ENCODE assay signal across 14 cellular contexts in genomic region chr12:24177889-24178288, GRCh38.
DNase-seq lines count a peak whose midpoint lies in the region; ATAC-seq, FAIRE-seq and TF ChIP-seq lines count a peak whose summit lies in the region.
"Had no signal": no experiment of that assay in that cellular context is flagged by ENCODE, and none has a peak within 500 bp of the region (broad histone marks: within the 10 kb centered on the region; RNA-seq: fewer than 3 reads in every experiment).

No MANE protein-coding gene starts in this region.

- CTCF ChIA-PET in H1 (lab: Charles Lee; ENCODE audit: partially characterized antibody) = interaction anchor here (0.6 to 0.7 kb wide), 2 partner anchors 12 to 421 kb away, joined by 3 read pairs; no protein-coding TSS in a partner anchor

- no peaks in the 10 kb centered on the region for H4K20me1 ChIP-seq in H1 (replicated peaks in 1 of 2; ENCODE audit: control insufficient read depth in 1 of 2, insufficient read depth in 2 of 2, low read length in 2 of 2)

- TF ChIP-seq EP300 in H1 (IDR thresholded peaks at IDR 0.05; ENCODE audit: borderline replicate concordance in 1 of 2, low read depth in 2 of 2, low read length in 2 of 2) = no peak

- no peaks in the 10 kb centered on the region for H3K79me1 ChIP-seq in H1 (ENCODE audit: low read depth, low read length)

- no peak overlapping the region for H4K5ac ChIP-seq in H1 (ENCODE audit: insufficient read length, low read depth, low read length)

- DNase-seq in H1 (ENCODE audit: low read depth in 1 of 2, low spot score in 2 of 2) (no peak), esophagus squamous epithelium (lab: John Stamatoyannopoulos, UW) (no peak), RPMI8226 (no peak), AML-193 (lab: John Stamatoyannopoulos, UW) (no peak)
- DNase-seq in activated naive CD4-positive, alpha-beta T cell (lab: John Stamatoyannopoulos, UW) = no peak
- DNase-seq: activated CD4-positive, alpha-beta T cell treated with anti-CD3 and anti-CD28 coated beads for 36 hours; activated naive CD4-positive, alpha-beta T cell treated with anti-CD3 and anti-CD28 coated beads for 36 hours; COR-L47; kidney glomerular epithelial cell; Right ventricle myocardium superior; stimulated activated naive B cell treated with anti-CD40 and anti-IgM and Interleukin-4, amounts not matched to agents 10 μg/mL and 1 μg/mL and 100 μg/mL, for 72 hours had no signal

- H3K27ac ChIP-seq in H1 (ENCODE audit: low read depth, low read length) (no peak overlapping the region), esophagus squamous epithelium (no peak overlapping the region)

- no peak overlapping the region for H2BK12ac ChIP-seq in H1 (ENCODE audit: low read depth, low read length)

- H3K79me2 ChIP-seq in H1 (ENCODE audit: control insufficient read depth in 1 of 2, insufficient read depth in 2 of 2, low read length in 2 of 2) = no peaks in the 10 kb centered on the region

- H3K27me3 ChIP-seq in H1 (replicated peaks in 1 of 4; ENCODE audit: control insufficient read depth in 3 of 4, extremely low read depth in 1 of 4, insufficient read depth in 3 of 4, low read length in 3 of 4) (no peaks in the 10 kb centered on the region), esophagus squamous epithelium (no peaks in the 10 kb centered on the region)

- no peak overlapping the region for H4K91ac ChIP-seq in H1 (replicated peaks; ENCODE audit: insufficient read length, low read length)

- no peak overlapping the region for H2BK20ac ChIP-seq in H1 (ENCODE audit: low read length)

- H3K9me3 ChIP-seq in H1 (ENCODE audit: insufficient read depth in 2 of 2, low read depth in 1 of 2, low read length in 1 of 2) (no peaks in the 10 kb centered on the region), esophagus squamous epithelium (no peaks in the 10 kb centered on the region)

- no peak for TF ChIP-seq RAD21 in H1 (IDR thresholded peaks at IDR 0.05 in 1 of 2, conservative IDR thresholded peaks at IDR 0.05 in 1 of 2; ENCODE audit: low read depth in 2 of 2, low read length in 2 of 2)

- H3K36me3 ChIP-seq in H1 (ENCODE audit: control insufficient read depth in 2 of 4, insufficient read depth in 4 of 4, low read length in 3 of 4) = no peaks in the 10 kb centered on the region
- H3K36me3 ChIP-seq in esophagus squamous epithelium = no peaks in the 10 kb centered on the region

- no peak for TF ChIP-seq POLR2A in H1 (IDR thresholded peaks at IDR 0.05; ENCODE audit: control extremely low read depth in 1 of 2, low read depth in 2 of 2, low read length in 2 of 2)
- TF ChIP-seq POLR2A in esophagus squamous epithelium (IDR thresholded peaks at IDR 0.05) = no peak

- peak; percentile 83 for ATAC-seq in GM19025 (IDR thresholded peaks at IDR 0.05; ENCODE audit: low read depth, unreplicated experiment)
- ATAC-seq in GM21737 (IDR thresholded peaks at IDR 0.05; ENCODE audit: unreplicated experiment) = peak; percentile 68
- peak; percentile 79 for ATAC-seq in HG03139 (IDR thresholded peaks at IDR 0.05; ENCODE audit: unreplicated experiment)
- ATAC-seq: activated CD4-positive, alpha-beta T cell treated with anti-CD3 and anti-CD28 coated beads for 36 hours had no signal

- peak; percentile 39 for FAIRE-seq in H1 (lab: Jason Lieb, UNC)

- intact Hi-C loops in esophagus squamous epithelium (cut with DNase I) = no loop called here

- H2AFZ ChIP-seq in H1 (ENCODE audit: low read length) = no peak overlapping the region

- H3K23ac ChIP-seq in H1 (ENCODE audit: insufficient read length) = no peak overlapping the region

- WGBS in H1 (ENCODE audit: extremely low coverage in 1 of 2, insufficient coverage in 1 of 2, insufficient read length in 1 of 2, insufficient replicate concordance in 2 of 2, low coverage in 1 of 2, low lambda C conversion rate in 2 of 2, missing lambda C conversion rate in 1 of 2), 2 experiments = 93% methylated on average over 1 of the region's 1 CpG; no CpG with 5 or more reads in 1 of the 2 experiments
- 67 to 100% methylated on average over 1 of the region's 1 CpG for WGBS in esophagus squamous epithelium, 2 donors

- H2BK120ac ChIP-seq in H1 (replicated peaks; ENCODE audit: low read depth, low read length) = no peak overlapping the region

- H2AK5ac ChIP-seq in H1 (ENCODE audit: low read depth, low read length) = no peak overlapping the region

- no peak overlapping the region for H3K14ac ChIP-seq in H1 (ENCODE audit: insufficient read length)

- no peaks in the 10 kb centered on the region for H3K23me2 ChIP-seq in H1 (ENCODE audit: low read depth, low read length)

- H3K4ac ChIP-seq in H1 (replicated peaks; ENCODE audit: insufficient read length, low read depth, low read length) = no peak overlapping the region

- no peak overlapping the region for H2BK15ac ChIP-seq in H1 (ENCODE audit: low read length)

- no peak overlapping the region for H3K56ac ChIP-seq in H1 (replicated peaks; ENCODE audit: insufficient read length, low read depth, low read length)

- H2BK5ac ChIP-seq in H1 (ENCODE audit: low read depth, low read length) = no peak overlapping the region

- no peak overlapping the region for H3K18ac ChIP-seq in H1 (ENCODE audit: extremely low read depth, low read length)

- H3K4me3 ChIP-seq in H1 (ENCODE audit: extremely low read depth in 1 of 4, insufficient read depth in 2 of 4, low read depth in 3 of 4, low read length in 4 of 4) (no peak overlapping the region), esophagus squamous epithelium (no peak overlapping the region)

- no peak overlapping the region for H4K8ac ChIP-seq in H1 (ENCODE audit: extremely low read depth, insufficient read depth, low read length)

- TF ChIP-seq CTCF in H1 (IDR thresholded peaks at IDR 0.05; ENCODE audit: control extremely low read depth in 1 of 3, insufficient read depth in 1 of 3, low read depth in 1 of 3, low read length in 3 of 3) = no peak
- TF ChIP-seq CTCF in esophagus squamous epithelium (IDR thresholded peaks at IDR 0.05) = no peak

- H3K4me2 ChIP-seq in H1 (ENCODE audit: insufficient read depth in 1 of 2, low read depth in 2 of 2, low read length in 2 of 2) = no peak overlapping the region

- no peaks in the 10 kb centered on the region for H3K4me1 ChIP-seq in H1 (replicated peaks in 1 of 4; ENCODE audit: control insufficient read depth in 3 of 4, insufficient read depth in 4 of 4, low read length in 3 of 4)
- no peaks in the 10 kb centered on the region for H3K4me1 ChIP-seq in esophagus squamous epithelium

- POLR2A ChIA-PET in H1 (lab: Charles Lee; ENCODE audit: partially characterized antibody) = no interaction called here

- no peak overlapping the region for H3K9ac ChIP-seq in H1 (replicated peaks in 1 of 4; ENCODE audit: extremely low read depth in 1 of 4, low read depth in 3 of 4, low read length in 3 of 4)

TF ChIP-seq in H1, 55 proteins besides CTCF, POLR2A, EP300 and RAD21:
- TF ChIP-seq, protein P1, sequence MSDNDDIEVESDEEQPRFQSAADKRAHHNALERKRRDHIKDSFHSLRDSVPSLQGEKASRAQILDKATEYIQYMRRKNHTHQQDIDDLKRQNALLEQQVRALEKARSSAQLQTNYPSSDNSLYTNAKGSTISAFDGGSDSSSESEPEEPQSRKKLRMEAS (IDR thresholded peaks at IDR 0.05) = no peak
- TF ChIP-seq TEAD4 (IDR thresholded peaks at IDR 0.05; ENCODE audit: low read depth, low read length) (no peak), PHF8 (conservative IDR thresholded peaks at IDR 0.05; ENCODE audit: low read depth, low read length) (no peak), SP4 (IDR thresholded peaks at IDR 0.05; ENCODE audit: low read length) (no peak), RFX5 (IDR thresholded peaks at IDR 0.05; ENCODE audit: borderline replicate concordance, low read depth, low read length) (no peak), TAF7 (optimal IDR thresholded peaks at IDR 0.05; ENCODE audit: borderline replicate concordance, low read depth, low read length) (no peak), SIRT6 (IDR thresholded peaks at IDR 0.05; ENCODE audit: low read length) (no peak)
